Comparison of ENCODE assay signal across 8 cellular contexts in the genomic region with DNA sequence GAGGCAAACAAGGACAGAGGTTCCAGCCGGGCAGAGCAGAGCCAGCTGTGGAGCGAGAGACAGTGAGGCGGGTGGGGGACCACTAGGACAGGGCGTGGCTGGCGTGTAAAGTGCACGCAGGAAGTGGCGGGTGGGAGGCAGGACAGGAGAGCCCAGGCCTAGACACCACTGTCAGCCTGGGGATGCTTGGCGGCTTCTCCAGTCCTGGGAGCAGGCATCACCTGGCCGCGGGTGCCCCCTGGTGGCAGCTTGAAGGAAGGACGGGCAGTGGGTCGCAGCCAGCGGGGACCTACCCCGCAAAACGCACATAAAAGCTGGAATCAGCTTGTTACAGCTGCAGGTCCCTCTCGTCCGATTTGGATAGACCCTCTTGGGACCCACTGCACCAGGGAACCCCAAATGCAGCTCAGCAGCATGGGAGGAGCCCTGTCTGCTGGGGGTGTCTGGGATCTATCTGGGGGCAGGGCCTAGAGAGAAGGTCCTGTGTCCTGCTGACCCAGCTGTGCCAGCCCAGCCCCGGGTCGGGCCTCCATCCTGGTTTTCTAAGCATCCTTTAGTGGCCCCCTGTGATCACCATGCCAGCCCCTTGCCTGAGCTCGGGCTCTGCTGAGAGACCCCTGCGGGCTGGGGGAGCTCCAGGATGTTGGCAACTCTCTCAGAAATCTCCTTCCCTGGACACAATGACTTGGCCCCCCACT. TPM values are rescaled to one million over a fixed set of nuclear protein-coding genes. Genes with fewer than 3 reads are reported as not detected.
A peak's percentile ranks its signal among the peaks of the same experiment; 100 is the strongest.
DNase-seq lines count a peak whose midpoint lies in the region; ATAC-seq and TF ChIP-seq lines count a peak whose summit lies in the region.

No MANE protein-coding gene starts in this region.

- H3K27ac Mint-ChIP-seq in brain, result no peak overlapping the region

- H3K4me3 ChIP-seq in H7 (ENCODE audit: insufficient read depth, low read depth, low read length), result no peak overlapping the region

- H3K27me3 Mint-ChIP-seq in brain, result peaks cover 22% of the 10 kb centered on the region

- no peaks in the 10 kb centered on the region for H3K27me3 ChIP-seq in H7 (ENCODE audit: control insufficient read depth, insufficient read depth, low read length)

- DNase-seq in DMS114 treated with DMSO at 0.1 percent for 48 hours (lab: John Stamatoyannopoulos, UW; ENCODE audit: unreplicated experiment), result peak; percentile 48
- DNase-seq in H7, result peak; percentile 96
- peak; percentile 22 for DNase-seq in NCI-H128 (lab: John Stamatoyannopoulos, UW; ENCODE audit: unreplicated experiment)
- peak; percentile 92 for DNase-seq in iPS-NIHi7 (ENCODE audit: extremely low spot score)
- DNase-seq in stimulated activated CD4-positive, alpha-beta T cell treated with anti-CD3 and anti-CD28 coated beads, Interleukin-15, amount 100 ng/mL, for 24 hours, result peak; percentile 83

- H3K36me3 ChIP-seq in H7 (replicated peaks; ENCODE audit: control insufficient read depth, insufficient read depth, low read length), result no peaks in the 10 kb centered on the region

- peaks cover 13% of the 10 kb centered on the region for H3K4me1 Mint-ChIP-seq in brain

- no peak overlapping the region for H3K27ac ChIP-seq in VCaP

- ATAC-seq in GM18505 (IDR thresholded peaks at IDR 0.05; ENCODE audit: unreplicated experiment), result no peak

- H3K4me3 Mint-ChIP-seq in brain, result no peak overlapping the region

- peaks cover 0 to 10% (median 0%) of the 10 kb centered on the region in 5 experiments for H3K9me3 Mint-ChIP-seq in brain

- TF ChIP-seq CTCF in VCaP (conservative IDR thresholded peaks at IDR 0.05) (peak; percentile 93), brain (conservative IDR thresholded peaks at IDR 0.05) (peak; percentile 98 to 99)

- peaks cover 28% of the 10 kb centered on the region for H3K36me3 Mint-ChIP-seq in brain

- TF ChIP-seq POLR2A in GM18505 (IDR thresholded peaks at IDR 0.05; ENCODE audit: borderline replicate concordance, extremely low read depth, insufficient read depth, insufficient read length), result no peak

RNA-seq across cellular contexts. Expression of gene WFS1, which starts 57.7 kb away (rescaled TPM):
- 21.0 and 22.6 TPM in 2 replicates for total RNA-seq in H7 (2014; rRNA removed; shearing (Covaris generic))
- polyA plus RNA-seq in brain (ENCODE audit: insufficient read depth, low read depth, low replicate concordance), result 39.2 TPM

Comparison
In these comparisons a context has a peak if more than half of its experiments do, and no peak if none do; other contexts are left out.
1. DNase-seq: peak in every context shown above with its lines; median percentile 96 in H7; 92 in iPS-NIHi7; 83 in stimulated activated CD4-positive, alpha-beta T cell treated with anti-CD3 and anti-CD28 coated beads, Interleukin-15, amount 100 ng/mL, for 24 hours; 48 in DMS114 treated with DMSO at 0.1 percent for 48 hours; 22 in NCI-H128.